ENCODE assay signal across 28 cellular contexts in genomic region chr6:136469154-136469553, GRCh38.
"Had no signal": no experiment of that assay in that cellular context is flagged by ENCODE, and none has a peak within 500 bp of the region (broad histone marks: within the 10 kb centered on the region; RNA-seq: fewer than 3 reads in every experiment).

No MANE protein-coding gene starts in this region.

- H3K9me3 Mint-ChIP-seq: mesothelial cell of epicardium; naive B cell; natural killer cell treated with Interleukin-12 subunit alpha and Interleukin-12 subunit beta and Interleukin-15 and Interleukin-18, amount 100 ng/mL, for 72 hours; neural crest cell had no signal

- DNase-seq: effector CD8-positive, alpha-beta T cell; foreskin keratinocyte; heart left ventricle; kidney; left cardiac atrium; left lung; mesenchymal stem cell; mucosa of descending colon; naive B cell; pancreas; stimulated activated CD4-positive, alpha-beta T cell treated with anti-CD3 and anti-CD28 coated beads, Interleukin-12 subunit alpha, Interleukin-12 subunit beta, amount 100 ng/mL, for 4 hours; stimulated activated CD4-positive, alpha-beta T cell treated with anti-CD3 and anti-CD28 coated beads, Interleukin-1b, Interleukin-23, amount 100 ng/mL, for 48 hours; stimulated activated CD4-positive, alpha-beta T cell treated with anti-CD3 and anti-CD28 coated beads, Interleukin-4, amount 100 ng/mL, for 1 hour; stimulated activated CD8-positive, alpha-beta memory T cell treated with anti-CD3 and anti-CD28 coated beads, Interleukin-4, amount 100 ng/mL, for 48 hours; stimulated activated naive CD4-positive, alpha-beta T cell treated with Interleukin-2 at 50 U/mL for 16 hours; stomach; upper lobe of left lung had no signal

- H3K27ac Mint-ChIP-seq: mesothelial cell of epicardium; naive B cell; natural killer cell treated with Interleukin-12 subunit alpha and Interleukin-12 subunit beta and Interleukin-15 and Interleukin-18, amount 100 ng/mL, for 72 hours had no signal

- H2AFZ ChIP-seq: hepatocyte had no signal

- H3K27ac ChIP-seq: esophagus muscularis mucosa, foreskin keratinocyte, gastroesophageal sphincter, heart left ventricle, hepatocyte, left lung, pancreas, right atrium auricular region, stomach, thoracic aorta, tibial nerve had no signal

- H3K9me3 ChIP-seq: esophagus muscularis mucosa, gastroesophageal sphincter, heart left ventricle, left lung, mucosa of descending colon, neutrophil, pancreas, right atrium auricular region, stomach, thoracic aorta, tibial nerve, upper lobe of left lung had no signal

- H3K27me3 ChIP-seq: foreskin keratinocyte, gastroesophageal sphincter, heart left ventricle, hepatocyte, left lung, neutrophil, pancreas, right atrium auricular region, stomach, tibial nerve, upper lobe of left lung had no signal

- H3K4me3 ChIP-seq: esophagus muscularis mucosa, gastroesophageal sphincter, heart left ventricle, hepatocyte, left lung, mucosa of descending colon, pancreas, right atrium auricular region, smooth muscle cell, stomach, thoracic aorta, tibial nerve, upper lobe of left lung had no signal

- H3K36me3 ChIP-seq: esophagus muscularis mucosa, gastroesophageal sphincter, heart left ventricle, left lung, neutrophil, pancreas, right atrium auricular region, stomach, thoracic aorta, tibial nerve, upper lobe of left lung had no signal

- H3K4me2 ChIP-seq: hepatocyte, smooth muscle cell had no signal

- H3K36me3 Mint-ChIP-seq: mesothelial cell of epicardium; naive B cell; natural killer cell treated with Interleukin-12 subunit alpha and Interleukin-12 subunit beta and Interleukin-15 and Interleukin-18, amount 100 ng/mL, for 72 hours had no signal

- H3K4me3 Mint-ChIP-seq: mesothelial cell of epicardium; naive B cell; natural killer cell treated with Interleukin-12 subunit alpha and Interleukin-12 subunit beta and Interleukin-15 and Interleukin-18, amount 100 ng/mL, for 72 hours; neural crest cell had no signal

- H3K4me1 ChIP-seq: esophagus muscularis mucosa, foreskin keratinocyte, gastroesophageal sphincter, right atrium auricular region had no signal
